ENCODE assay signal across 14 cellular contexts in genomic region chr2:62868947-62869346, GRCh38.
DNase-seq lines count a peak whose midpoint lies in the region; ATAC-seq and TF ChIP-seq lines count a peak whose summit lies in the region.
"Had no signal": no experiment of that assay in that cellular context is flagged by ENCODE, and none has a peak within 500 bp of the region (broad histone marks: within the 10 kb centered on the region; RNA-seq: fewer than 3 reads in every experiment).

No MANE protein-coding gene starts in this region.

- peaks cover 11% of the 10 kb centered on the region for H3K9me3 Mint-ChIP-seq in activated CD4-positive, alpha-beta T cell treated with anti-CD3 and anti-CD28 coated beads for 36 hours (ENCODE audit: low read depth)
- H3K9me3 Mint-ChIP-seq in activated CD8-positive, alpha-beta T cell treated with anti-CD3 and anti-CD28 coated beads for 36 hours: peaks cover 20% of the 10 kb centered on the region
- H3K9me3 Mint-ChIP-seq in activated CD8-positive, alpha-beta T cell treated with anti-CD3 and anti-CD28 coated beads, Interleukin-2, amount 10 ng/mL, durations not matched to agents 7 days and 5 days (ENCODE audit: insufficient read depth): peaks cover 31% of the 10 kb centered on the region
- peaks cover 13 to 19% of the 10 kb centered on the region in 2 donors for H3K9me3 Mint-ChIP-seq in stimulated activated naive CD8-positive, alpha-beta T cell treated with anti-CD3 and anti-CD28 coated beads, Interleukin-15, amount 100 ng/mL, for 72 hours

- peaks cover 57% of the 10 kb centered on the region for H3K36me3 Mint-ChIP-seq in activated CD4-positive, alpha-beta T cell treated with anti-CD3 and anti-CD28 coated beads for 36 hours (ENCODE audit: low read depth)
- H3K36me3 Mint-ChIP-seq in activated CD8-positive, alpha-beta T cell treated with anti-CD3 and anti-CD28 coated beads for 36 hours (ENCODE audit: low read depth): peaks cover 52% of the 10 kb centered on the region
- H3K36me3 Mint-ChIP-seq in activated CD8-positive, alpha-beta T cell treated with anti-CD3 and anti-CD28 coated beads, Interleukin-2, amount 10 ng/mL, durations not matched to agents 7 days and 5 days (ENCODE audit: low read depth): peaks cover 30% of the 10 kb centered on the region

- H3K4me3 Mint-ChIP-seq in activated CD4-positive, alpha-beta T cell treated with anti-CD3 and anti-CD28 coated beads for 36 hours: no peak overlapping the region
- no peak overlapping the region for H3K4me3 Mint-ChIP-seq in activated CD8-positive, alpha-beta T cell treated with anti-CD3 and anti-CD28 coated beads for 36 hours
- H3K4me3 Mint-ChIP-seq in activated CD8-positive, alpha-beta T cell treated with anti-CD3 and anti-CD28 coated beads, Interleukin-2, amount 10 ng/mL, durations not matched to agents 7 days and 5 days: no peak overlapping the region
- no peak overlapping the region for H3K4me3 Mint-ChIP-seq in stimulated activated naive CD8-positive, alpha-beta T cell treated with anti-CD3 and anti-CD28 coated beads, Interleukin-15, amount 100 ng/mL, for 72 hours
- H3K4me3 Mint-ChIP-seq: CD14-positive monocyte; CD4-positive, alpha-beta memory T cell had no signal

- DNase-seq in activated CD4-positive, alpha-beta T cell treated with anti-CD3 and anti-CD28 coated beads for 36 hours: peak; percentile 24
- DNase-seq in activated CD4-positive, alpha-beta T cell treated with anti-CD3 and anti-CD28 coated beads, Interleukin-2, amount 50 U/mL, for 4 hours: no peak
- peak; percentile 26 for DNase-seq in activated CD8-positive, alpha-beta T cell treated with anti-CD3 and anti-CD28 coated beads for 36 hours
- no peak for DNase-seq in activated CD8-positive, alpha-beta T cell treated with anti-CD3 and anti-CD28 coated beads, Interleukin-2, amount 10 ng/mL, durations not matched to agents 7 days and 5 days
- DNase-seq in stimulated activated naive CD8-positive, alpha-beta T cell treated with anti-CD3 and anti-CD28 coated beads, Interleukin-15, Interleukin-2, amounts not matched to agents 100 U/mL and 50 U/mL, for 24 hours: no peak
- no peak for DNase-seq in stimulated activated naive CD8-positive, alpha-beta T cell treated with anti-CD3 and anti-CD28 coated beads, Interleukin-15, amount 100 ng/mL, for 72 hours
- no peak for DNase-seq in RKO (ENCODE audit: low spot score)
- DNase-seq: 8988T, DMS153, DMS79, GDM1, GM23248 had no signal

- no peak for TF ChIP-seq CTCF in activated CD8-positive, alpha-beta T cell treated with anti-CD3 and anti-CD28 coated beads for 36 hours (IDR thresholded peaks at IDR 0.05)

- intact Hi-C loops in activated CD4-positive, alpha-beta T cell treated with anti-CD3 and anti-CD28 coated beads for 36 hours (cut with DNase I, micrococcal nuclease): no loop called here
- intact Hi-C loops in activated CD8-positive, alpha-beta T cell treated with anti-CD3 and anti-CD28 coated beads for 36 hours (cut with micrococcal nuclease): no loop called here

- ATAC-seq in activated CD4-positive, alpha-beta T cell treated with anti-CD3 and anti-CD28 coated beads for 36 hours: peak; percentile 79
- peak; percentile 65 for ATAC-seq in activated CD8-positive, alpha-beta T cell treated with anti-CD3 and anti-CD28 coated beads for 36 hours
- no peak for ATAC-seq in activated CD8-positive, alpha-beta T cell treated with anti-CD3 and anti-CD28 coated beads, Interleukin-2, amount 10 ng/mL, durations not matched to agents 7 days and 5 days
- ATAC-seq in stimulated activated naive CD8-positive, alpha-beta T cell treated with anti-CD3 and anti-CD28 coated beads, Interleukin-15, Interleukin-2, amounts not matched to agents 100 U/mL and 50 U/mL, for 24 hours: peak; percentile 52
- ATAC-seq in stimulated activated naive CD8-positive, alpha-beta T cell treated with anti-CD3 and anti-CD28 coated beads, Interleukin-15, amount 100 ng/mL, for 72 hours: no peak

- no peaks in the 10 kb centered on the region for H3K27me3 Mint-ChIP-seq in activated CD4-positive, alpha-beta T cell treated with anti-CD3 and anti-CD28 coated beads for 36 hours
- no peaks in the 10 kb centered on the region for H3K27me3 Mint-ChIP-seq in activated CD8-positive, alpha-beta T cell treated with anti-CD3 and anti-CD28 coated beads for 36 hours
- no peaks in the 10 kb centered on the region for H3K27me3 Mint-ChIP-seq in activated CD8-positive, alpha-beta T cell treated with anti-CD3 and anti-CD28 coated beads, Interleukin-2, amount 10 ng/mL, durations not matched to agents 7 days and 5 days (ENCODE audit: low read depth)
- H3K27me3 Mint-ChIP-seq in stimulated activated naive CD8-positive, alpha-beta T cell treated with anti-CD3 and anti-CD28 coated beads, Interleukin-15, amount 100 ng/mL, for 72 hours: no peaks in the 10 kb centered on the region
- H3K27me3 Mint-ChIP-seq: CD4-positive, alpha-beta memory T cell had no signal

- no peak overlapping the region for H3K27ac Mint-ChIP-seq in activated CD4-positive, alpha-beta T cell treated with anti-CD3 and anti-CD28 coated beads for 36 hours
- no peak overlapping the region for H3K27ac Mint-ChIP-seq in activated CD8-positive, alpha-beta T cell treated with anti-CD3 and anti-CD28 coated beads for 36 hours
- no peak overlapping the region for H3K27ac Mint-ChIP-seq in activated CD8-positive, alpha-beta T cell treated with anti-CD3 and anti-CD28 coated beads, Interleukin-2, amount 10 ng/mL, durations not matched to agents 7 days and 5 days
- no peak overlapping the region for H3K27ac Mint-ChIP-seq in stimulated activated naive CD8-positive, alpha-beta T cell treated with anti-CD3 and anti-CD28 coated beads, Interleukin-15, amount 100 ng/mL, for 72 hours
- H3K27ac Mint-ChIP-seq: CD14-positive monocyte; CD4-positive, alpha-beta memory T cell had no signal

- H3K4me1 Mint-ChIP-seq in activated CD4-positive, alpha-beta T cell treated with anti-CD3 and anti-CD28 coated beads for 36 hours: peaks cover 2% of the 10 kb centered on the region
- H3K4me1 Mint-ChIP-seq in activated CD8-positive, alpha-beta T cell treated with anti-CD3 and anti-CD28 coated beads for 36 hours (ENCODE audit: low read depth): peaks cover 2% of the 10 kb centered on the region
- H3K4me1 Mint-ChIP-seq in activated CD8-positive, alpha-beta T cell treated with anti-CD3 and anti-CD28 coated beads, Interleukin-2, amount 10 ng/mL, durations not matched to agents 7 days and 5 days (ENCODE audit: low read depth): peaks cover 8% of the 10 kb centered on the region
- H3K4me1 Mint-ChIP-seq in stimulated activated naive CD8-positive, alpha-beta T cell treated with anti-CD3 and anti-CD28 coated beads, Interleukin-15, amount 100 ng/mL, for 72 hours: no peaks in the 10 kb centered on the region
- H3K4me1 Mint-ChIP-seq: CD14-positive monocyte; CD4-positive, alpha-beta memory T cell had no signal

- POLR2A ChIA-PET in activated CD4-positive, alpha-beta T cell treated with anti-CD3 and anti-CD28 coated beads for 36 hours (lab: Charles Lee): no interaction called here
- POLR2A ChIA-PET in activated CD8-positive, alpha-beta T cell treated with anti-CD3 and anti-CD28 coated beads for 36 hours (lab: Charles Lee): no interaction called here
- POLR2A ChIA-PET in activated CD8-positive, alpha-beta T cell treated with anti-CD3 and anti-CD28 coated beads, Interleukin-2, amount 10 ng/mL, durations not matched to agents 7 days and 5 days (lab: Charles Lee): no interaction called here

- CTCF ChIA-PET in activated CD4-positive, alpha-beta T cell treated with anti-CD3 and anti-CD28 coated beads for 36 hours (lab: Charles Lee): no interaction called here
- CTCF ChIA-PET in activated CD8-positive, alpha-beta T cell treated with anti-CD3 and anti-CD28 coated beads for 36 hours (lab: Charles Lee): no interaction called here
- CTCF ChIA-PET in activated CD8-positive, alpha-beta T cell treated with anti-CD3 and anti-CD28 coated beads, Interleukin-2, amount 10 ng/mL, durations not matched to agents 7 days and 5 days (lab: Charles Lee): interaction anchor here (0.9 kb wide), 1 partner anchor 18 kb away, joined by 3 read pairs; no protein-coding TSS in a partner anchor

Comparison
In these comparisons a context has a peak if more than half of its experiments do, and no peak if none do; other contexts are left out.
1. ATAC-seq: peak in activated CD4-positive, alpha-beta T cell treated with anti-CD3 and anti-CD28 coated beads for 36 hours (single experiment), activated CD8-positive, alpha-beta T cell treated with anti-CD3 and anti-CD28 coated beads for 36 hours (single experiment) and stimulated activated naive CD8-positive, alpha-beta T cell treated with anti-CD3 and anti-CD28 coated beads, Interleukin-15, Interleukin-2, amounts not matched to agents 100 U/mL and 50 U/mL, for 24 hours (single experiment); none in activated CD8-positive, alpha-beta T cell treated with anti-CD3 and anti-CD28 coated beads, Interleukin-2, amount 10 ng/mL, durations not matched to agents 7 days and 5 days (single experiment) and stimulated activated naive CD8-positive, alpha-beta T cell treated with anti-CD3 and anti-CD28 coated beads, Interleukin-15, amount 100 ng/mL, for 72 hours (single experiment).
2. DNase-seq: peak in activated CD4-positive, alpha-beta T cell treated with anti-CD3 and anti-CD28 coated beads for 36 hours (single experiment) and activated CD8-positive, alpha-beta T cell treated with anti-CD3 and anti-CD28 coated beads for 36 hours (single experiment); none in activated CD4-positive, alpha-beta T cell treated with anti-CD3 and anti-CD28 coated beads, Interleukin-2, amount 50 U/mL, for 4 hours (0 of 2), activated CD8-positive, alpha-beta T cell treated with anti-CD3 and anti-CD28 coated beads, Interleukin-2, amount 10 ng/mL, durations not matched to agents 7 days and 5 days (single experiment), stimulated activated naive CD8-positive, alpha-beta T cell treated with anti-CD3 and anti-CD28 coated beads, Interleukin-15, Interleukin-2, amounts not matched to agents 100 U/mL and 50 U/mL, for 24 hours (single experiment), stimulated activated naive CD8-positive, alpha-beta T cell treated with anti-CD3 and anti-CD28 coated beads, Interleukin-15, amount 100 ng/mL, for 72 hours (0 of 2) and RKO (single experiment).